ENCODE assay signal across 1 cellular context in genomic region chr10:73814896-73815718, GRCh38.
TF ChIP-seq lines count a peak whose summit lies in the region.

No MANE protein-coding gene starts in this region.

TF ChIP-seq in K562, 482 proteins besides CTCF, POLR2A, EP300 and RAD21:
- TF ChIP-seq HMGXB4 (CRISPR knock-in tag; IDR thresholded peaks at IDR 0.05) (0 out of 2 replicates have a peak, but pooled peaks have one; percentile 51), ZNF282 (CRISPR knock-in tag; IDR thresholded peaks at IDR 0.05) (no peak), BMI1 (IDR thresholded peaks at IDR 0.05; ENCODE audit: low read length) (no peak), HDAC6 (IDR thresholded peaks at IDR 0.05; ENCODE audit: low read depth, low read length) (no peak), ZNF12 (CRISPR knock-in tag; IDR thresholded peaks at IDR 0.05) (no peak), LARP7 (IDR thresholded peaks at IDR 0.05) (no peak), ZNF212 (CRISPR knock-in tag; IDR thresholded peaks at IDR 0.05) (no peak), MLLT1 (IDR thresholded peaks at IDR 0.05) (peak in 1 of 2 experiments; percentile 44; a peak in 1 of 4 replicates), BACH1 (tag; IDR thresholded peaks at IDR 0.05) (no peak), ZNF740 (CRISPR knock-in tag; IDR thresholded peaks at IDR 0.05) (peak; percentile 98), ZNF740 (tag; IDR thresholded peaks at IDR 0.05) (peak in 1 of 2 experiments; percentile 94; a peak in 2 of 4 replicates), FOXP1 (CRISPR knock-in tag; IDR thresholded peaks at IDR 0.05) (no peak), SIX5 (IDR thresholded peaks at IDR 0.05; ENCODE audit: borderline replicate concordance in 1 of 2, insufficient read depth in 1 of 2, low read depth in 1 of 2, low read length in 2 of 2) (no peak), ZNF316 (IDR thresholded peaks at IDR 0.05) (no peak), MXI1 (IDR thresholded peaks at IDR 0.05; ENCODE audit: low read depth, low read length) (no peak), ZBTB49 (CRISPR knock-in tag; IDR thresholded peaks at IDR 0.05; ENCODE audit: borderline replicate concordance) (no peak), VEZF1 (CRISPR knock-in tag; IDR thresholded peaks at IDR 0.05) (peak; percentile 73), POLR2G (IDR thresholded peaks at IDR 0.05; ENCODE audit: low read depth, low read length) (0 out of 2 replicates have a peak, but pooled peaks have one; percentile 26), CREB3L1 (IDR thresholded peaks at IDR 0.05; ENCODE audit: borderline replicate concordance, low read depth) (no peak), HDAC8 (tag; IDR thresholded peaks at IDR 0.05) (no peak), ZNF766 (CRISPR knock-in tag; conservative IDR thresholded peaks at IDR 0.05) (no peak), TCF7 (IDR thresholded peaks at IDR 0.05; ENCODE audit: borderline replicate concordance) (no peak), MAZ (CRISPR knock-in tag; conservative IDR thresholded peaks at IDR 0.05 in 1 of 2, IDR thresholded peaks at IDR 0.05 in 1 of 2) (0 out of 4 replicates have a peak, but pooled peaks of 1 of the 2 experiments have one; percentile 37), BRF2 (IDR thresholded peaks at IDR 0.05; ENCODE audit: borderline replicate concordance, insufficient read depth, insufficient read length) (no peak), CBFB (CRISPR knock-in tag; IDR thresholded peaks at IDR 0.05) (peak; percentile 51; the same call in 1 of the 2 replicates), FOXJ3 (CRISPR knock-in tag; IDR thresholded peaks at IDR 0.05) (no peak), TFAP4 (CRISPR knock-in tag; IDR thresholded peaks at IDR 0.05; ENCODE audit: borderline replicate concordance) (0 out of 2 replicates have a peak, but pooled peaks have one; percentile 15), CBX3 (IDR thresholded peaks at IDR 0.05; ENCODE audit: borderline replicate concordance in 1 of 2, low read length in 2 of 2) (no peak), ZNF146 (CRISPR knock-in tag; IDR thresholded peaks at IDR 0.05; ENCODE audit: unreplicated experiment) (no peak), ZNF778 (CRISPR knock-in tag; IDR thresholded peaks at IDR 0.05) (no peak)
